8 cellular contexts compared by ENCODE assay signal in the genomic region with DNA sequence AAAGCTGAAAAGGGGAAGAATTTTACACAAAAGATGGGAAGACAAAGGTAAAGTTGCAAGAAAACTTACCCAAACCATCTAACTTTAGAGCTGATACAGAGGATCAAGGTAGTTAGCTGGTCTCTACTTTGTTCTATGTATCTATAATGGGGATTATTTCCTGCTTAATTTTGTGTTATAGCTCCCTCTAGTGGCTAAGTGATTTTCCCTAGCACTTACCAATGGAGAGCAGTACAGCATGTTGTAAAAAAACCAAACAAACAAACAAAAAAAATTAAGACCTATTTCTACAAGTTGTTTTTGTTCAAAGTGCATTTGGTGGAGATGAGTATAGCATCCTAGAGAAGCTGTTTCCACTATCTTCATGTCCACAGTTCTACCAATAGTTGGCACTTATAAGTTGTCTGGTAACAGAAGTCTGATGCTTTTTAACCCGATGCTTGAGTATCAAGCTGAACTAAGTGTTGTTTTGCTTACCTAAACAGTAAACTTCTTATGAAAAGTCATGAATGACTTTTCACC. TPM values are rescaled to one million over a fixed set of nuclear protein-coding genes. Genes with fewer than 3 reads are reported as not detected.
A peak's percentile ranks its signal among the peaks of the same experiment; 100 is the strongest.
DNase-seq lines count a peak whose midpoint lies in the region; ATAC-seq and TF ChIP-seq lines count a peak whose summit lies in the region.

No MANE protein-coding gene starts in this region.

- CTCF ChIA-PET in HEK293T (lab: Yijun Ruan, JAX): interaction anchor here (0.5 to 7.7 kb wide), 22 partner anchors 10 to 958 kb away, joined by 3 to 84 read pairs (median 3); no protein-coding TSS in a partner anchor
- CTCF ChIA-PET in activated CD8-positive, alpha-beta T cell treated with anti-CD3 and anti-CD28 coated beads for 36 hours (lab: Charles Lee): interaction anchor here (0.7 to 12.2 kb wide), 38 partner anchors 7 to 226 kb away, joined by 3 to 177 read pairs (median 4); partner anchors contain the start of genes CUEDC1, MKS1, MRPS23 and SRSF1

- peaks cover 59% of the 10 kb centered on the region for H3K36me3 Mint-ChIP-seq in activated CD8-positive, alpha-beta T cell treated with anti-CD3 and anti-CD28 coated beads for 36 hours (ENCODE audit: low read depth)

- intact Hi-C loops in activated CD8-positive, alpha-beta T cell treated with anti-CD3 and anti-CD28 coated beads for 36 hours (cut with micrococcal nuclease): loop anchor here (5.0 to 10.0 kb wide), 2 partner anchors 115 to 142 kb away; no protein-coding TSS in a partner anchor

- peak overlapping the region; percentile 70 for H3K27ac Mint-ChIP-seq in activated CD8-positive, alpha-beta T cell treated with anti-CD3 and anti-CD28 coated beads for 36 hours

- H3K4me3 Mint-ChIP-seq in activated CD8-positive, alpha-beta T cell treated with anti-CD3 and anti-CD28 coated beads for 36 hours: no peak overlapping the region

- TF ChIP-seq CTCF in activated CD8-positive, alpha-beta T cell treated with anti-CD3 and anti-CD28 coated beads for 36 hours (IDR thresholded peaks at IDR 0.05): peak; percentile 85

- DNase-seq in DMS153 treated with DMSO at 0.1 percent for 48 hours (lab: John Stamatoyannopoulos, UW; ENCODE audit: unreplicated experiment) (peak; percentile 56), HEK293T (ENCODE audit: extremely low spot score) (peak; percentile 35), NCI-H2196 treated with DMSO at 0.1 percent for 48 hours (lab: John Stamatoyannopoulos, UW; ENCODE audit: unreplicated experiment) (peak; percentile 67), glomerular visceral epithelial cell (ENCODE audit: extremely low spot score) (peak; percentile 77), retina (peak; percentile 65), OCI-M2 (lab: John Stamatoyannopoulos, UW; ENCODE audit: unreplicated experiment) (no peak)
- DNase-seq in activated CD8-positive, alpha-beta T cell treated with anti-CD3 and anti-CD28 coated beads for 36 hours: no peak

- POLR2A ChIA-PET in HEK293T (lab: Yijun Ruan, JAX): interaction anchor here (0.6 to 2.8 kb wide), 11 partner anchors 8 to 148 kb away, joined by 3 to 13 read pairs (median 4); partner anchors contain the start of genes DYNLL2, SRSF1 and VEZF1
- POLR2A ChIA-PET in activated CD8-positive, alpha-beta T cell treated with anti-CD3 and anti-CD28 coated beads for 36 hours (lab: Charles Lee): interaction anchor here (0.5 to 12.1 kb wide), 19 partner anchors 3 to 328 kb away, joined by 3 to 230 read pairs (median 3); partner anchors contain the start of genes CUEDC1, SRSF1 and VEZF1

- no peaks in the 10 kb centered on the region for H3K27me3 Mint-ChIP-seq in activated CD8-positive, alpha-beta T cell treated with anti-CD3 and anti-CD28 coated beads for 36 hours

- H3K9me3 Mint-ChIP-seq in activated CD8-positive, alpha-beta T cell treated with anti-CD3 and anti-CD28 coated beads for 36 hours: no peaks in the 10 kb centered on the region

- ATAC-seq in activated CD8-positive, alpha-beta T cell treated with anti-CD3 and anti-CD28 coated beads for 36 hours: peak; percentile 47
- no peak for ATAC-seq in GM21786 (IDR thresholded peaks at IDR 0.05; ENCODE audit: unreplicated experiment)

- H3K4me1 Mint-ChIP-seq in activated CD8-positive, alpha-beta T cell treated with anti-CD3 and anti-CD28 coated beads for 36 hours (ENCODE audit: low read depth): peaks cover 84% of the 10 kb centered on the region

TF ChIP-seq in HEK293T, 16 proteins besides CTCF, POLR2A, EP300 and RAD21:
- TF ChIP-seq ELF4 (IDR thresholded peaks at IDR 0.05) (0 out of 2 replicates have a peak, but pooled peaks have one; percentile 1), SUZ12 (IDR thresholded peaks at IDR 0.05) (no peak), TARDBP (IDR thresholded peaks at IDR 0.05) (no peak)

RNA-seq across cellular contexts. Expression of gene SRSF1, which starts 7.5 kb away (rescaled TPM):
- 100 to 1,000 TPM; 333 to 342 TPM for total RNA-seq in activated CD8-positive, alpha-beta T cell treated with anti-CD3 and anti-CD28 coated beads for 36 hours

RNA-seq across cellular contexts. Expression of gene VEZF1, which starts 11.5 kb away (rescaled TPM):
- 10 to 100 TPM; 17.9 to 19.6 TPM for total RNA-seq in activated CD8-positive, alpha-beta T cell treated with anti-CD3 and anti-CD28 coated beads for 36 hours

RNA-seq across cellular contexts. Expression of gene CUEDC1, which starts 44.3 kb away (rescaled TPM):
- under 1 TPM; 0.29 to 0.40 TPM for total RNA-seq in activated CD8-positive, alpha-beta T cell treated with anti-CD3 and anti-CD28 coated beads for 36 hours

Comparison
In these comparisons a context has a peak if more than half of its experiments do, and no peak if none do; other contexts are left out.
1. DNase-seq: peak in DMS153 treated with DMSO at 0.1 percent for 48 hours (single experiment), HEK293T (single experiment), NCI-H2196 treated with DMSO at 0.1 percent for 48 hours (single experiment), glomerular visceral epithelial cell (single experiment) and retina (single experiment); none in activated CD8-positive, alpha-beta T cell treated with anti-CD3 and anti-CD28 coated beads for 36 hours (single experiment) and OCI-M2 (single experiment).